18 cellular contexts compared by ENCODE assay signal in the genomic region with DNA sequence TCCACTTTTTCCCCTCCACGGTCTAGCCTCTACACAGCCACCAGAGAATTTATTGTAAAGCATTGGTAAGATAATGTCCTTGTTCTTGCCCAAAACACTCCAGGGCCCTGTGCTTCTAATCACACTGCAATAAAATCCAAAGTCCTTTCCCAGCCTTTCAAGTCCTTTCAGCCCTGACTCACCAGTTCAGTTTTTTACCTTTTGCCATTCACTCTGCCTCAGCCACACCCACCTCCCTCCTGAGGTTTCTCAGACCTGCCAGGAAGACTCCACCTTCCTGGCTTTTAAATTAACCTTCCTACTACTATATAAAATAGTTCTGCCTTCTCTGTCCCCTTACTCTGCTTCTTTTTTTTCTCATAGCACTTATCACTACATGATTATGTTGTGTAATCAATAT.
DNase-seq lines count a peak whose midpoint lies in the region; ATAC-seq, FAIRE-seq and TF ChIP-seq lines count a peak whose summit lies in the region.
"Had no signal": no experiment of that assay in that cellular context is flagged by ENCODE, and none has a peak within 500 bp of the region (broad histone marks: within the 10 kb centered on the region; RNA-seq: fewer than 3 reads in every experiment).

No MANE protein-coding gene starts in this region.

- no peaks in the 10 kb centered on the region for H3K36me3 Mint-ChIP-seq in glutamatergic neuron (ENCODE audit: unreplicated experiment)
- H3K36me3 Mint-ChIP-seq: naive thymus-derived CD8-positive, alpha-beta T cell had no signal

- no peak for ATAC-seq in HG02798 (IDR thresholded peaks at IDR 0.05; ENCODE audit: poor library complexity, unreplicated experiment)
- ATAC-seq: K562; naive thymus-derived CD8-positive, alpha-beta T cell; right cardiac atrium had no signal

- H3K27ac Mint-ChIP-seq in glutamatergic neuron (ENCODE audit: unreplicated experiment), result no peak overlapping the region
- H3K27ac Mint-ChIP-seq: activated T-helper 2 cell treated with anti-CD3 and anti-CD28 coated beads, Interferon-gamma antibody, Interleukin-2, Interleukin-4, amounts not matched to agents 10 μg/mL and 5 μg/mL and 100 μg/mL, durations not matched to agents 14 hours and 24 hours and 36 hours; B cell; naive thymus-derived CD8-positive, alpha-beta T cell had no signal

- H3K56ac ChIP-seq in mesendoderm (ENCODE audit: low read length), result peak overlapping the region; percentile 30

- peaks cover 6% of the 10 kb centered on the region for H3K9me3 Mint-ChIP-seq in glutamatergic neuron (ENCODE audit: unreplicated experiment)
- H3K9me3 Mint-ChIP-seq: activated T-helper 2 cell treated with anti-CD3 and anti-CD28 coated beads, Interferon-gamma antibody, Interleukin-2, Interleukin-4, amounts not matched to agents 10 μg/mL and 5 μg/mL and 100 μg/mL, durations not matched to agents 14 hours and 24 hours and 36 hours; naive thymus-derived CD8-positive, alpha-beta T cell had no signal

- no peak overlapping the region for H3K4me3 Mint-ChIP-seq in glutamatergic neuron (ENCODE audit: unreplicated experiment)
- H3K4me3 Mint-ChIP-seq: B cell; naive thymus-derived CD8-positive, alpha-beta T cell had no signal

- H3K4me1 ChIP-seq in mesendoderm (ENCODE audit: control insufficient read depth, low read depth, low read length), result peaks cover 3% of the 10 kb centered on the region
- H3K4me1 ChIP-seq in prostate gland (replicated peaks), result no peaks in the 10 kb centered on the region
- H3K4me1 ChIP-seq in uterus, result peaks cover 0 to 2% of the 10 kb centered on the region in 2 donors

- H4K8ac ChIP-seq in mesendoderm (ENCODE audit: low read depth, low read length), result no peak overlapping the region

- no peaks in the 10 kb centered on the region for H3K27me3 ChIP-seq in bronchial epithelial cell (ENCODE audit: control insufficient read depth, insufficient read depth, low read length)
- no peaks in the 10 kb centered on the region for H3K27me3 ChIP-seq in mesendoderm (ENCODE audit: insufficient read depth, low read length, poor library complexity)
- H3K27me3 ChIP-seq in prostate gland (replicated peaks; ENCODE audit: insufficient read depth), result no peaks in the 10 kb centered on the region
- H3K27me3 ChIP-seq in uterus, result no peaks in the 10 kb centered on the region

- intact Hi-C loops in prostate gland (cut with DNase I) (no loop called here), uterus (cut with DNase I; ENCODE audit: low total_unique reads) (no loop called here)

- no peak overlapping the region for H3K4ac ChIP-seq in mesendoderm (ENCODE audit: low read depth, low read length)

- no peak overlapping the region for H3K23ac ChIP-seq in mesendoderm (ENCODE audit: low read length)

- H4K5ac ChIP-seq in mesendoderm (ENCODE audit: low read length), result no peak overlapping the region

- H3K27ac ChIP-seq in mesendoderm (ENCODE audit: low read depth, low read length) (no peak overlapping the region), prostate gland (no peak overlapping the region), uterus (no peak overlapping the region)

- no peak overlapping the region for H2BK5ac ChIP-seq in mesendoderm (ENCODE audit: low read length)

- no peak overlapping the region for H2BK15ac ChIP-seq in mesendoderm (replicated peaks; ENCODE audit: low read depth)

- H3K79me2 ChIP-seq in mesendoderm (ENCODE audit: control insufficient read depth, insufficient read depth, low read length), result peaks cover 1% of the 10 kb centered on the region

- no peak overlapping the region for H3K4me3 ChIP-seq in bronchial epithelial cell (ENCODE audit: low read depth, low read length)
- H3K4me3 ChIP-seq in mesendoderm (ENCODE audit: low read length), result no peak overlapping the region
- no peak overlapping the region for H3K4me3 ChIP-seq in prostate gland
- no peak overlapping the region for H3K4me3 ChIP-seq in uterus
- H3K4me3 ChIP-seq: K562 had no signal

- no peaks in the 10 kb centered on the region for H3K79me1 ChIP-seq in mesendoderm (ENCODE audit: low read length)

- TF ChIP-seq POLR2A in prostate gland (IDR thresholded peaks at IDR 0.05) (no peak), uterus (IDR thresholded peaks at IDR 0.05) (no peak)

- H3K4me1 Mint-ChIP-seq in glutamatergic neuron (ENCODE audit: low read depth, unreplicated experiment), result peaks cover 26% of the 10 kb centered on the region

- H3K4me2 ChIP-seq in mesendoderm (ENCODE audit: low read length), result no peak overlapping the region

- H3K27me3 Mint-ChIP-seq in glutamatergic neuron (ENCODE audit: unreplicated experiment), result peaks cover 5% of the 10 kb centered on the region

- H2BK120ac ChIP-seq in mesendoderm (ENCODE audit: low read depth, low read length), result no peak overlapping the region

- no peak overlapping the region for H3K9ac ChIP-seq in mesendoderm (ENCODE audit: low read length)

- peak overlapping the region; percentile 3 for H3K18ac ChIP-seq in mesendoderm (ENCODE audit: low read length)

- peak; percentile 36 for DNase-seq in DMS53 treated with DMSO at 0.1 percent for 48 hours (lab: John Stamatoyannopoulos, UW; ENCODE audit: unreplicated experiment)
- DNase-seq in M059J (ENCODE audit: low read depth), result peak; percentile 37
- peak; percentile 84 for DNase-seq in bronchial epithelial cell (ENCODE audit: low read depth)
- peak; percentile 79 for DNase-seq in mesendoderm
- DNase-seq in glutamatergic neuron, result no peak
- no peak for DNase-seq in prostate gland (ENCODE audit: low spot score)
- no peak for DNase-seq in uterus
- DNase-seq: activated CD4-positive, alpha-beta T cell treated with anti-CD3 and anti-CD28 coated beads, Interleukin-2, amount 50 U/mL, for 1 hour; DND-41; naive thymus-derived CD8-positive, alpha-beta T cell; NCI-H1694; OCI-M1; right cardiac atrium; stimulated activated naive CD4-positive, alpha-beta T cell treated with Interleukin-2 at 50 U/mL for 16 hours had no signal

- H3K9me3 ChIP-seq in prostate gland (no peaks in the 10 kb centered on the region), uterus (no peaks in the 10 kb centered on the region)

- H3K36me3 ChIP-seq in bronchial epithelial cell (ENCODE audit: control insufficient read depth, insufficient read depth, low read length), result no peaks in the 10 kb centered on the region
- H3K36me3 ChIP-seq in mesendoderm (ENCODE audit: control insufficient read depth, insufficient read depth, low read length), result no peaks in the 10 kb centered on the region
- no peaks in the 10 kb centered on the region for H3K36me3 ChIP-seq in prostate gland
- H3K36me3 ChIP-seq in uterus, result no peaks in the 10 kb centered on the region

- WGBS in mesendoderm (ENCODE audit: extremely low coverage, insufficient coverage, low lambda C conversion rate), result no CpG with 5 or more reads among the region's 1 CpG
- 20% methylated on average over 1 of the region's 1 CpG for WGBS in prostate gland

- no peak overlapping the region for H2AK5ac ChIP-seq in mesendoderm (ENCODE audit: low read length)

- TF ChIP-seq CTCF in bronchial epithelial cell (IDR thresholded peaks at IDR 0.05; ENCODE audit: insufficient read depth, low read length, severe bottlenecking) (no peak), glutamatergic neuron (IDR thresholded peaks at IDR 0.05; ENCODE audit: partially characterized antibody, unreplicated experiment) (no peak), prostate gland (IDR thresholded peaks at IDR 0.05) (no peak), uterus (IDR thresholded peaks at IDR 0.05) (no peak)

- no peak for FAIRE-seq in bronchial epithelial cell (lab: Jason Lieb, UNC)
- FAIRE-seq: K562 had no signal

Comparison
In these comparisons a context has a peak if more than half of its experiments do, and no peak if none do; other contexts are left out.
1. DNase-seq: peak in DMS53 treated with DMSO at 0.1 percent for 48 hours (single experiment), M059J (single experiment), bronchial epithelial cell (single experiment) and mesendoderm (single experiment); none in glutamatergic neuron (single experiment), prostate gland (single experiment) and uterus (0 of 2).